Comparison of ENCODE assay signal across 17 cellular contexts in genomic region chrX:37677765-37678164, GRCh38. TPM values are rescaled to one million over a fixed set of nuclear protein-coding genes. Genes with fewer than 3 reads are reported as not detected.
A peak's percentile ranks its signal among the peaks of the same experiment; 100 is the strongest.
DNase-seq lines count a peak whose midpoint lies in the region; ATAC-seq and TF ChIP-seq lines count a peak whose summit lies in the region.
"Had no signal": no experiment of that assay in that cellular context is flagged by ENCODE, and none has a peak within 500 bp of the region (broad histone marks: within the 10 kb centered on the region; RNA-seq: fewer than 3 reads in every experiment).

No MANE protein-coding gene starts in this region.

- H3K4me1 ChIP-seq in stomach = peaks cover 0 to 15% (median 6%) of the 10 kb centered on the region in 4 donors
- no peaks in the 10 kb centered on the region for H3K4me1 ChIP-seq in thyroid gland
- H3K4me1 ChIP-seq: BE2C, spleen had no signal

- no peak for TF ChIP-seq EP300 in stomach (IDR thresholded peaks at IDR 0.05)

- DNase-seq in OCI-M1 (lab: John Stamatoyannopoulos, UW) = peak; percentile 23
- DNase-seq in DMS53 (lab: John Stamatoyannopoulos, UW) = no peak
- no peak for DNase-seq in stomach
- DNase-seq in SIG-M5 (lab: John Stamatoyannopoulos, UW) = no peak
- DNase-seq in thyroid gland = no peak
- DNase-seq: activated CD4-positive, alpha-beta T cell treated with anti-CD3 and anti-CD28 coated beads for 4 hours; activated T-cell treated with anti-CD3 and anti-CD28 coated beads, Interleukin-2, amount 50 U/mL, for 72 hours; BE2C; central memory CD4-positive, alpha-beta T cell; MV-4-11; SHP77; spleen had no signal

- H3K4me3 ChIP-seq in stomach = no peak overlapping the region
- H3K4me3 ChIP-seq in thyroid gland (replicated peaks in 1 of 3) = no peak overlapping the region
- H3K4me3 ChIP-seq: HAP-1, spleen had no signal

- no peaks in the 10 kb centered on the region for H3K36me3 ChIP-seq in stomach
- no peaks in the 10 kb centered on the region for H3K36me3 ChIP-seq in thyroid gland
- H3K36me3 ChIP-seq: BE2C, HAP-1, spleen had no signal

- intact Hi-C loops in stomach (cut with DNase I; ENCODE audit: low total_unique reads) = no loop called here
- intact Hi-C loops in thyroid gland (cut with DNase I) = no loop called here

- ATAC-seq in GM18870 (IDR thresholded peaks at IDR 0.05; ENCODE audit: unreplicated experiment) (peak; percentile 90), GM21390 (IDR thresholded peaks at IDR 0.05; ENCODE audit: unreplicated experiment) (peak; percentile 91), HG02885 (IDR thresholded peaks at IDR 0.05; ENCODE audit: poor library complexity, unreplicated experiment) (peak; percentile 84)
- ATAC-seq: left lobe of liver had no signal

- TF ChIP-seq CTCF in stomach (IDR thresholded peaks at IDR 0.05) (no peak), thyroid gland (IDR thresholded peaks at IDR 0.05) (no peak)

- 82 to 95% (median 91%) methylated on average over 1 of the region's 1 CpG for WGBS in stomach, 5 donors
- 93 to 100% methylated on average over 1 of the region's 1 CpG for WGBS in thyroid gland, 2 donors

- H3K27me3 ChIP-seq in stomach (no peaks in the 10 kb centered on the region), thyroid gland (no peaks in the 10 kb centered on the region)
- H3K27me3 ChIP-seq: BE2C had no signal

- H3K9me3 ChIP-seq in stomach = no peaks in the 10 kb centered on the region
- no peaks in the 10 kb centered on the region for H3K9me3 ChIP-seq in thyroid gland
- H3K9me3 ChIP-seq: BE2C, HAP-1, spleen had no signal

- peak overlapping the region in 1 of 5 donors; percentile 21 for H3K27ac ChIP-seq in stomach
- no peak overlapping the region for H3K27ac ChIP-seq in thyroid gland
- H3K27ac ChIP-seq: spleen had no signal

- no peak for TF ChIP-seq POLR2A in stomach (IDR thresholded peaks at IDR 0.05)
- TF ChIP-seq POLR2A in thyroid gland (IDR thresholded peaks at IDR 0.05) = no peak

RNA-seq across cellular contexts. Expression of gene XK, which starts 7.8 kb away (rescaled TPM):
- total RNA-seq in stomach = 10 to 100 TPM; 10.5 to 47.7 (median 17.0) TPM
- polyA plus RNA-seq in stomach = 10 to 100 TPM in 1 of 3 donors, 1 to 10 TPM in 2; 1.1 to 11.9 (median 2.2) TPM
- 1 to 10 TPM in 3 of 4 donors, under 1 TPM in 1; 0.40 to 3.5 (median 2.4) TPM for total RNA-seq in thyroid gland
- total RNA-seq: activated T-cell treated with anti-CD3 and anti-CD28 coated beads, Interleukin-2, amount 50 U/mL, for 72 hours had no signal
